In the genomic region with DNA sequence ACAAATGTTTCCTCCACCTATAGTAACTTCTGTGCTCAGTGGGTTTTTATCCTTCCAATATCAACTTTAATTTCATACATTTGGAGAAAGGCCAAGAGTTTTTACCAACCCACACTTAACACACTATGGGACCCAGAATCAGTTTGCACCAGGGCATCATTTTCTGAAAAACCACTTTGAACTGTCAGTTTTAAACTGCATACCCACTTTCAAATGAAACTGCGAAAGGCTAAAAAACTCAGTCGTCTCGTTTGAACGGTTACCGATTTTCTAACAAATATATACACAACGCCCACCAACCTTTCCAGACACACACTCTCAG, we compare ENCODE assay signal across 8 cellular contexts. TPM values are rescaled to one million over a fixed set of nuclear protein-coding genes. Genes with fewer than 3 reads are reported as not detected.
DNase-seq lines count a peak whose midpoint lies in the region; ATAC-seq and TF ChIP-seq lines count a peak whose summit lies in the region.

No MANE protein-coding gene starts in this region.

- no peak for DNase-seq in CD4-positive, alpha-beta T cell
- DNase-seq in cardiac fibroblast (ENCODE audit: low read depth in 2 of 2), result no peak
- DNase-seq in natural killer cell treated with Interleukin-12 subunit alpha and Interleukin-12 subunit beta and Interleukin-15 and Interleukin-18, amount 100 ng/mL, for 72 hours (ENCODE audit: low spot score), result no peak
- no peak for DNase-seq in kidney glomerular epithelial cell (lab: John Stamatoyannopoulos, UW)
- no peak for DNase-seq in NOMO-1 treated with DMSO at 0.1 percent for 48 hours (lab: John Stamatoyannopoulos, UW; ENCODE audit: unreplicated experiment)

- no peak overlapping the region for H3K27ac ChIP-seq in CD4-positive, alpha-beta T cell (ENCODE audit: low read depth, low read length)

- POLR2A ChIA-PET in CD4-positive, alpha-beta T cell (lab: Charles Lee), result no interaction called here

- no peaks in the 10 kb centered on the region for H3K9me3 Mint-ChIP-seq in CD4-positive, alpha-beta T cell
- no peaks in the 10 kb centered on the region for H3K9me3 Mint-ChIP-seq in natural killer cell treated with Interleukin-12 subunit alpha and Interleukin-12 subunit beta and Interleukin-15 and Interleukin-18, amount 100 ng/mL, for 72 hours

- no peak for TF ChIP-seq CTCF in CD4-positive, alpha-beta T cell (IDR thresholded peaks at IDR 0.05)
- no peak for TF ChIP-seq CTCF in cardiac fibroblast (IDR thresholded peaks at IDR 0.05; ENCODE audit: low read depth, low read length)

- H3K27me3 ChIP-seq in CD4-positive, alpha-beta T cell (ENCODE audit: control insufficient read depth, insufficient read depth, low read length), result no peaks in the 10 kb centered on the region

- intact Hi-C loops in CD4-positive, alpha-beta T cell (cut with DNase I, micrococcal nuclease), result no loop called here

- H3K4me3 Mint-ChIP-seq in CD4-positive, alpha-beta T cell, result peak overlapping the region; percentile 78
- peak overlapping the region; percentile 66 for H3K4me3 Mint-ChIP-seq in natural killer cell treated with Interleukin-12 subunit alpha and Interleukin-12 subunit beta and Interleukin-15 and Interleukin-18, amount 100 ng/mL, for 72 hours

- ATAC-seq in CD4-positive, alpha-beta T cell (ENCODE audit: poor library complexity), result no peak
- peak; percentile 74 for ATAC-seq in HG02938 (IDR thresholded peaks at IDR 0.05; ENCODE audit: unreplicated experiment)
- no peak for ATAC-seq in natural killer cell treated with Interleukin-12 subunit alpha and Interleukin-12 subunit beta and Interleukin-15 and Interleukin-18, amount 100 ng/mL, for 72 hours
- ATAC-seq in GM18873 (IDR thresholded peaks at IDR 0.05; ENCODE audit: low FRiP score, unreplicated experiment), result no peak
- no peak for ATAC-seq in GM19463 (IDR thresholded peaks at IDR 0.05; ENCODE audit: unreplicated experiment)

- H3K27ac Mint-ChIP-seq in CD4-positive, alpha-beta T cell, result no peak overlapping the region
- H3K27ac Mint-ChIP-seq in natural killer cell treated with Interleukin-12 subunit alpha and Interleukin-12 subunit beta and Interleukin-15 and Interleukin-18, amount 100 ng/mL, for 72 hours, result no peak overlapping the region

- CTCF ChIA-PET in CD4-positive, alpha-beta T cell (lab: Charles Lee), result no interaction called here

- no peaks in the 10 kb centered on the region for H3K9me3 ChIP-seq in CD4-positive, alpha-beta T cell (ENCODE audit: control insufficient read depth, low read length)

- H3K4me1 Mint-ChIP-seq in CD4-positive, alpha-beta T cell (ENCODE audit: low read depth), result peaks cover 16% of the 10 kb centered on the region
- peaks cover 6 to 9% of the 10 kb centered on the region in 2 donors for H3K4me1 Mint-ChIP-seq in natural killer cell treated with Interleukin-12 subunit alpha and Interleukin-12 subunit beta and Interleukin-15 and Interleukin-18, amount 100 ng/mL, for 72 hours (ENCODE audit: low read depth in 2 of 2)

- peak overlapping the region; percentile 55 to 56 for H3K4me3 ChIP-seq in cardiac fibroblast (replicated peaks in 1 of 2; ENCODE audit: low read depth in 2 of 2, low read length in 2 of 2)

- H3K36me3 Mint-ChIP-seq in CD4-positive, alpha-beta T cell (ENCODE audit: low read depth), result no peaks in the 10 kb centered on the region
- H3K36me3 Mint-ChIP-seq in natural killer cell treated with Interleukin-12 subunit alpha and Interleukin-12 subunit beta and Interleukin-15 and Interleukin-18, amount 100 ng/mL, for 72 hours, result no peaks in the 10 kb centered on the region

- H3K27me3 Mint-ChIP-seq in CD4-positive, alpha-beta T cell, result peaks cover 14% of the 10 kb centered on the region
- H3K27me3 Mint-ChIP-seq in natural killer cell treated with Interleukin-12 subunit alpha and Interleukin-12 subunit beta and Interleukin-15 and Interleukin-18, amount 100 ng/mL, for 72 hours, result peaks cover 8 to 10% of the 10 kb centered on the region in 2 donors

RNA-seq across cellular contexts. Expression of a gene that starts 0.4 kb away (rescaled TPM):
- total RNA-seq in CD4-positive, alpha-beta T cell, result not detected
- total RNA-seq in natural killer cell treated with Interleukin-12 subunit alpha and Interleukin-12 subunit beta and Interleukin-15 and Interleukin-18, amount 100 ng/mL, for 72 hours, result under 1 TPM; 0.48 to 0.50 TPM
